Comparison of ENCODE assay signal across 1 cellular context in the genomic region with DNA sequence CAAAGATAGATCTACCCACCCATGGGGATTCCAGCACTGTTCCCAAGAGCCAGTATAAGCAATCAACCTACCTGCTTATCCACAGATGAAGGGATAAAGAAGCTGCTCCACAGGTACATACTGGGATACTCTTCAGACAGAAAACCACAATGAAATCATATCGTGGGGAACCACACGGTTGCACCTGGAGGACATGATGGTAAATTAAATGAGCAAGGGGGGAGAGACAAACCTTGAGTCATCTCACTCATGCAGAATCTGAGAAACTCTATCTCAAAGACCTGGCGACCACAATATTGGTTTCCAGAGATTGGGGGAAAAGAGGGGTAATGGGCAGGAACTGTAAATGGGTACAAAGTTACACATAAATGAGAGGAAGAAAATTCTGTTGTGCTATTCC.
TF ChIP-seq lines count a peak whose summit lies in the region.

No MANE protein-coding gene starts in this region.

TF ChIP-seq in GM12878, 131 proteins besides CTCF, POLR2A, EP300 and RAD21 (continues in another document):
- TF ChIP-seq HCFC1 (IDR thresholded peaks at IDR 0.05; ENCODE audit: low read length), result no peak
- no peak for TF ChIP-seq ZNF217 (IDR thresholded peaks at IDR 0.05)
- TF ChIP-seq, protein P1, sequence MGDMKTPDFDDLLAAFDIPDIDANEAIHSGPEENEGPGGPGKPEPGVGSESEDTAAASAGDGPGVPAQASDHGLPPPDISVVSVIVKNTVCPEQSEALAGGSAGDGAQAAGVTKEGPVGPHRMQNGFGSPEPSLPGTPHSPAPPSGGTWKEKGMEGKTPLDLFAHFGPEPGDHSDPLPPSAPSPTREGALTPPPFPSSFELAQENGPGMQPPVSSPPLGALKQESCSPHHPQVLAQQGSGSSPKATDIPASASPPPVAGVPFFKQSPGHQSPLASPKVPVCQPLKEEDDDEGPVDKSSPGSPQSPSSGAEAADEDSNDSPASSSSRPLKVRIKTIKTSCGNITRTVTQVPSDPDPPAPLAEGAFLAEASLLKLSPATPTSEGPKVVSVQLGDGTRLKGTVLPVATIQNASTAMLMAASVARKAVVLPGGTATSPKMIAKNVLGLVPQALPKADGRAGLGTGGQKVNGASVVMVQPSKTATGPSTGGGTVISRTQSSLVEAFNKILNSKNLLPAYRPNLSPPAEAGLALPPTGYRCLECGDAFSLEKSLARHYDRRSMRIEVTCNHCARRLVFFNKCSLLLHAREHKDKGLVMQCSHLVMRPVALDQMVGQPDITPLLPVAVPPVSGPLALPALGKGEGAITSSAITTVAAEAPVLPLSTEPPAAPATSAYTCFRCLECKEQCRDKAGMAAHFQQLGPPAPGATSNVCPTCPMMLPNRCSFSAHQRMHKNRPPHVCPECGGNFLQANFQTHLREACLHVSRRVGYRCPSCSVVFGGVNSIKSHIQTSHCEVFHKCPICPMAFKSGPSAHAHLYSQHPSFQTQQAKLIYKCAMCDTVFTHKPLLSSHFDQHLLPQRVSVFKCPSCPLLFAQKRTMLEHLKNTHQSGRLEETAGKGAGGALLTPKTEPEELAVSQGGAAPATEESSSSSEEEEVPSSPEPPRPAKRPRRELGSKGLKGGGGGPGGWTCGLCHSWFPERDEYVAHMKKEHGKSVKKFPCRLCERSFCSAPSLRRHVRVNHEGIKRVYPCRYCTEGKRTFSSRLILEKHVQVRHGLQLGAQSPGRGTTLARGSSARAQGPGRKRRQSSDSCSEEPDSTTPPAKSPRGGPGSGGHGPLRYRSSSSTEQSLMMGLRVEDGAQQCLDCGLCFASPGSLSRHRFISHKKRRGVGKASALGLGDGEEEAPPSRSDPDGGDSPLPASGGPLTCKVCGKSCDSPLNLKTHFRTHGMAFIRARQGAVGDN (IDR thresholded peaks at IDR 0.05), result no peak
- no peak for TF ChIP-seq NR2C2 (IDR thresholded peaks at IDR 0.05; ENCODE audit: borderline replicate concordance, control insufficient read depth, insufficient read length, low read depth)
- TF ChIP-seq SUPT20H (IDR thresholded peaks at IDR 0.05; ENCODE audit: borderline replicate concordance, control insufficient read depth, low read depth, low read length), result no peak
- no peak for TF ChIP-seq FOXM1 (IDR thresholded peaks at IDR 0.05; ENCODE audit: low read depth, low read length)
- TF ChIP-seq CBFB (IDR thresholded peaks at IDR 0.05; ENCODE audit: low read depth), result no peak
- TF ChIP-seq, protein P2, sequence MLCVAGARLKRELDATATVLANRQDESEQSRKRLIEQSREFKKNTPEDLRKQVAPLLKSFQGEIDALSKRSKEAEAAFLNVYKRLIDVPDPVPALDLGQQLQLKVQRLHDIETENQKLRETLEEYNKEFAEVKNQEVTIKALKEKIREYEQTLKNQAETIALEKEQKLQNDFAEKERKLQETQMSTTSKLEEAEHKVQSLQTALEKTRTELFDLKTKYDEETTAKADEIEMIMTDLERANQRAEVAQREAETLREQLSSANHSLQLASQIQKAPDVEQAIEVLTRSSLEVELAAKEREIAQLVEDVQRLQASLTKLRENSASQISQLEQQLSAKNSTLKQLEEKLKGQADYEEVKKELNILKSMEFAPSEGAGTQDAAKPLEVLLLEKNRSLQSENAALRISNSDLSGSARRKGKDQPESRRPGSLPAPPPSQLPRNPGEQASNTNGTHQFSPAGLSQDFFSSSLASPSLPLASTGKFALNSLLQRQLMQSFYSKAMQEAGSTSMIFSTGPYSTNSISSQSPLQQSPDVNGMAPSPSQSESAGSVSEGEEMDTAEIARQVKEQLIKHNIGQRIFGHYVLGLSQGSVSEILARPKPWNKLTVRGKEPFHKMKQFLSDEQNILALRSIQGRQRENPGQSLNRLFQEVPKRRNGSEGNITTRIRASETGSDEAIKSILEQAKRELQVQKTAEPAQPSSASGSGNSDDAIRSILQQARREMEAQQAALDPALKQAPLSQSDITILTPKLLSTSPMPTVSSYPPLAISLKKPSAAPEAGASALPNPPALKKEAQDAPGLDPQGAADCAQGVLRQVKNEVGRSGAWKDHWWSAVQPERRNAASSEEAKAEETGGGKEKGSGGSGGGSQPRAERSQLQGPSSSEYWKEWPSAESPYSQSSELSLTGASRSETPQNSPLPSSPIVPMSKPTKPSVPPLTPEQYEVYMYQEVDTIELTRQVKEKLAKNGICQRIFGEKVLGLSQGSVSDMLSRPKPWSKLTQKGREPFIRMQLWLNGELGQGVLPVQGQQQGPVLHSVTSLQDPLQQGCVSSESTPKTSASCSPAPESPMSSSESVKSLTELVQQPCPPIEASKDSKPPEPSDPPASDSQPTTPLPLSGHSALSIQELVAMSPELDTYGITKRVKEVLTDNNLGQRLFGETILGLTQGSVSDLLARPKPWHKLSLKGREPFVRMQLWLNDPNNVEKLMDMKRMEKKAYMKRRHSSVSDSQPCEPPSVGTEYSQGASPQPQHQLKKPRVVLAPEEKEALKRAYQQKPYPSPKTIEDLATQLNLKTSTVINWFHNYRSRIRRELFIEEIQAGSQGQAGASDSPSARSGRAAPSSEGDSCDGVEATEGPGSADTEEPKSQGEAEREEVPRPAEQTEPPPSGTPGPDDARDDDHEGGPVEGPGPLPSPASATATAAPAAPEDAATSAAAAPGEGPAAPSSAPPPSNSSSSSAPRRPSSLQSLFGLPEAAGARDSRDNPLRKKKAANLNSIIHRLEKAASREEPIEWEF (IDR thresholded peaks at IDR 0.05; ENCODE audit: insufficient replicate concordance, low read depth, low read length), result no peak
- TF ChIP-seq NFIC (IDR thresholded peaks at IDR 0.05; ENCODE audit: low read depth, low read length), result peak; percentile 61; the same call in 1 of the 2 replicates
- no peak for TF ChIP-seq SIX5 (IDR thresholded peaks at IDR 0.05; ENCODE audit: low read depth, low read length, severe bottlenecking)
- TF ChIP-seq MEF2B (IDR thresholded peaks at IDR 0.05; ENCODE audit: partially characterized antibody, poor library complexity, severe bottlenecking), result no peak
- TF ChIP-seq, protein P3, sequence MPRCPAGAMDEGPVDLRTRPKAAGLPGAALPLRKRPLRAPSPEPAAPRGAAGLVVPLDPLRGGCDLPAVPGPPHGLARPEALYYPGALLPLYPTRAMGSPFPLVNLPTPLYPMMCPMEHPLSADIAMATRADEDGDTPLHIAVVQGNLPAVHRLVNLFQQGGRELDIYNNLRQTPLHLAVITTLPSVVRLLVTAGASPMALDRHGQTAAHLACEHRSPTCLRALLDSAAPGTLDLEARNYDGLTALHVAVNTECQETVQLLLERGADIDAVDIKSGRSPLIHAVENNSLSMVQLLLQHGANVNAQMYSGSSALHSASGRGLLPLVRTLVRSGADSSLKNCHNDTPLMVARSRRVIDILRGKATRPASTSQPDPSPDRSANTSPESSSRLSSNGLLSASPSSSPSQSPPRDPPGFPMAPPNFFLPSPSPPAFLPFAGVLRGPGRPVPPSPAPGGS (IDR thresholded peaks at IDR 0.05; ENCODE audit: borderline replicate concordance, insufficient read depth, low read depth, low read length, poor library complexity, severe bottlenecking), result peak; percentile 50
- TF ChIP-seq ZNF622 (IDR thresholded peaks at IDR 0.05), result no peak
- no peak for TF ChIP-seq MYB (IDR thresholded peaks at IDR 0.05; ENCODE audit: borderline replicate concordance, low read depth, low read length)
- TF ChIP-seq HDGF (IDR thresholded peaks at IDR 0.05), result no peak
- TF ChIP-seq, protein P4, sequence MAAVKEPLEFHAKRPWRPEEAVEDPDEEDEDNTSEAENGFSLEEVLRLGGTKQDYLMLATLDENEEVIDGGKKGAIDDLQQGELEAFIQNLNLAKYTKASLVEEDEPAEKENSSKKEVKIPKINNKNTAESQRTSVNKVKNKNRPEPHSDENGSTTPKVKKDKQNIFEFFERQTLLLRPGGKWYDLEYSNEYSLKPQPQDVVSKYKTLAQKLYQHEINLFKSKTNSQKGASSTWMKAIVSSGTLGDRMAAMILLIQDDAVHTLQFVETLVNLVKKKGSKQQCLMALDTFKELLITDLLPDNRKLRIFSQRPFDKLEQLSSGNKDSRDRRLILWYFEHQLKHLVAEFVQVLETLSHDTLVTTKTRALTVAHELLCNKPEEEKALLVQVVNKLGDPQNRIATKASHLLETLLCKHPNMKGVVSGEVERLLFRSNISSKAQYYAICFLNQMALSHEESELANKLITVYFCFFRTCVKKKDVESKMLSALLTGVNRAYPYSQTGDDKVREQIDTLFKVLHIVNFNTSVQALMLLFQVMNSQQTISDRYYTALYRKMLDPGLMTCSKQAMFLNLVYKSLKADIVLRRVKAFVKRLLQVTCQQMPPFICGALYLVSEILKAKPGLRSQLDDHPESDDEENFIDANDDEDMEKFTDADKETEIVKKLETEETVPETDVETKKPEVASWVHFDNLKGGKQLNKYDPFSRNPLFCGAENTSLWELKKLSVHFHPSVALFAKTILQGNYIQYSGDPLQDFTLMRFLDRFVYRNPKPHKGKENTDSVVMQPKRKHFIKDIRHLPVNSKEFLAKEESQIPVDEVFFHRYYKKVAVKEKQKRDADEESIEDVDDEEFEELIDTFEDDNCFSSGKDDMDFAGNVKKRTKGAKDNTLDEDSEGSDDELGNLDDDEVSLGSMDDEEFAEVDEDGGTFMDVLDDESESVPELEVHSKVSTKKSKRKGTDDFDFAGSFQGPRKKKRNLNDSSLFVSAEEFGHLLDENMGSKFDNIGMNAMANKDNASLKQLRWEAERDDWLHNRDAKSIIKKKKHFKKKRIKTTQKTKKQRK (IDR thresholded peaks at IDR 0.05; ENCODE audit: low read depth, low read length), result no peak
- TF ChIP-seq KLF5 (IDR thresholded peaks at IDR 0.05; ENCODE audit: partially characterized antibody), result no peak
- no peak for TF ChIP-seq STAT3 (IDR thresholded peaks at IDR 0.05; ENCODE audit: low read depth, low read length)
- no peak for TF ChIP-seq BMI1 (IDR thresholded peaks at IDR 0.05; ENCODE audit: borderline replicate concordance)
- no peak for TF ChIP-seq FOS (IDR thresholded peaks at IDR 0.05; ENCODE audit: borderline replicate concordance, extremely low read depth, insufficient read length)
- TF ChIP-seq, protein P5, sequence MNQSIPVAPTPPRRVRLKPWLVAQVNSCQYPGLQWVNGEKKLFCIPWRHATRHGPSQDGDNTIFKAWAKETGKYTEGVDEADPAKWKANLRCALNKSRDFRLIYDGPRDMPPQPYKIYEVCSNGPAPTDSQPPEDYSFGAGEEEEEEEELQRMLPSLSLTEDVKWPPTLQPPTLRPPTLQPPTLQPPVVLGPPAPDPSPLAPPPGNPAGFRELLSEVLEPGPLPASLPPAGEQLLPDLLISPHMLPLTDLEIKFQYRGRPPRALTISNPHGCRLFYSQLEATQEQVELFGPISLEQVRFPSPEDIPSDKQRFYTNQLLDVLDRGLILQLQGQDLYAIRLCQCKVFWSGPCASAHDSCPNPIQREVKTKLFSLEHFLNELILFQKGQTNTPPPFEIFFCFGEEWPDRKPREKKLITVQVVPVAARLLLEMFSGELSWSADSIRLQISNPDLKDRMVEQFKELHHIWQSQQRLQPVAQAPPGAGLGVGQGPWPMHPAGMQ (IDR thresholded peaks at IDR 0.05; ENCODE audit: borderline replicate concordance), result no peak
- no peak for TF ChIP-seq EGR1 (IDR thresholded peaks at IDR 0.05; ENCODE audit: borderline replicate concordance in 1 of 2, low read depth in 2 of 2, low read length in 2 of 2)
- TF ChIP-seq TCF7 (IDR thresholded peaks at IDR 0.05; ENCODE audit: borderline replicate concordance), result no peak
- TF ChIP-seq, protein P6, sequence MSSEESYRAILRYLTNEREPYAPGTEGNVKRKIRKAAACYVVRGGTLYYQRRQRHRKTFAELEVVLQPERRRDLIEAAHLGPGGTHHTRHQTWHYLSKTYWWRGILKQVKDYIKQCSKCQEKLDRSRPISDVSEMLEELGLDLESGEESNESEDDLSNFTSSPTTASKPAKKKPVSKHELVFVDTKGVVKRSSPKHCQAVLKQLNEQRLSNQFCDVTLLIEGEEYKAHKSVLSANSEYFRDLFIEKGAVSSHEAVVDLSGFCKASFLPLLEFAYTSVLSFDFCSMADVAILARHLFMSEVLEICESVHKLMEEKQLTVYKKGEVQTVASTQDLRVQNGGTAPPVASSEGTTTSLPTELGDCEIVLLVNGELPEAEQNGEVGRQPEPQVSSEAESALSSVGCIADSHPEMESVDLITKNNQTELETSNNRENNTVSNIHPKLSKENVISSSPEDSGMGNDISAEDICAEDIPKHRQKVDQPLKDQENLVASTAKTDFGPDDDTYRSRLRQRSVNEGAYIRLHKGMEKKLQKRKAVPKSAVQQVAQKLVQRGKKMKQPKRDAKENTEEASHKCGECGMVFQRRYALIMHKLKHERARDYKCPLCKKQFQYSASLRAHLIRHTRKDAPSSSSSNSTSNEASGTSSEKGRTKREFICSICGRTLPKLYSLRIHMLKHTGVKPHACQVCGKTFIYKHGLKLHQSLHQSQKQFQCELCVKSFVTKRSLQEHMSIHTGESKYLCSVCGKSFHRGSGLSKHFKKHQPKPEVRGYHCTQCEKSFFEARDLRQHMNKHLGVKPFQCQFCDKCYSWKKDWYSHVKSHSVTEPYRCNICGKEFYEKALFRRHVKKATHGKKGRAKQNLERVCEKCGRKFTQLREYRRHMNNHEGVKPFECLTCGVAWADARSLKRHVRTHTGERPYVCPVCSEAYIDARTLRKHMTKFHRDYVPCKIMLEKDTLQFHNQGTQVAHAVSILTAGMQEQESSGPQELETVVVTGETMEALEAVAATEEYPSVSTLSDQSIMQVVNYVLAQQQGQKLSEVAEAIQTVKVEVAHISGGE (CRISPR knock-in tag; IDR thresholded peaks at IDR 0.05), result no peak
- no peak for TF ChIP-seq SRF (IDR thresholded peaks at IDR 0.05; ENCODE audit: low read depth in 2 of 2, low read length in 2 of 2)
- TF ChIP-seq ZNF274 (IDR thresholded peaks at IDR 0.05; ENCODE audit: insufficient read depth, insufficient read length), result no peak
- TF ChIP-seq, protein P7, sequence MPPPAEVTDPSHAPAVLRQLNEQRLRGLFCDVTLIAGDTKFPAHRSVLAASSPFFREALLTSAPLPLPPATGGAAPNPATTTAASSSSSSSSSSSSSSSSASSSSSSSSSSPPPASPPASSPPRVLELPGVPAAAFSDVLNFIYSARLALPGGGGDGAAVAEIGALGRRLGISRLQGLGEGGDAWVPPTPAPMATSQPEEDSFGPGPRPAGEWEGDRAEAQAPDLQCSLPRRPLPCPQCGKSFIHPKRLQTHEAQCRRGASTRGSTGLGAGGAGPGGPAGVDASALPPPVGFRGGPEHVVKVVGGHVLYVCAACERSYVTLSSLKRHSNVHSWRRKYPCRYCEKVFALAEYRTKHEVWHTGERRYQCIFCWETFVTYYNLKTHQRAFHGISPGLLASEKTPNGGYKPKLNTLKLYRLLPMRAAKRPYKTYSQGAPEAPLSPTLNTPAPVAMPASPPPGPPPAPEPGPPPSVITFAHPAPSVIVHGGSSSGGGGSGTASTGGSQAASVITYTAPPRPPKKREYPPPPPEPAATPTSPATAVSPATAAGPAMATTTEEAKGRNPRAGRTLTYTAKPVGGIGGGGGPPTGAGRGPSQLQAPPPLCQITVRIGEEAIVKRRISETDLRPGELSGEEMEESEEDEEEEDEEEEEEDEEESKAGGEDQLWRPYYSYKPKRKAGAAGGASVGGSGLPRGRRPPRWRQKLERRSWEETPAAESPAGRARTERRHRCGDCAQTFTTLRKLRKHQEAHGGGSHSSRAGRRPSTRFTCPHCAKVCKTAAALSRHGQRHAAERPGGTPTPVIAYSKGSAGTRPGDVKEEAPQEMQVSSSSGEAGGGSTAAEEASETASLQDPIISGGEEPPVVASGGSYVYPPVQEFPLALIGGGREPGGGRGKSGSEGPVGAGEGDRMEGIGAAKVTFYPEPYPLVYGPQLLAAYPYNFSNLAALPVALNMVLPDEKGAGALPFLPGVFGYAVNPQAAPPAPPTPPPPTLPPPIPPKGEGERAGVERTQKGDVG (CRISPR knock-in tag; IDR thresholded peaks at IDR 0.05), result no peak
- TF ChIP-seq POLR2AphosphoS5 (IDR thresholded peaks at IDR 0.05; ENCODE audit: low read length), result no peak
- TF ChIP-seq IKZF2 (IDR thresholded peaks at IDR 0.05), result no peak
- TF ChIP-seq SMAD1 (IDR thresholded peaks at IDR 0.05; ENCODE audit: low read depth, partially characterized antibody), result no peak
- TF ChIP-seq YY1 (IDR thresholded peaks at IDR 0.05; ENCODE audit: low read depth, low read length), result no peak
- TF ChIP-seq EZH2 (IDR thresholded peaks at IDR 0.05; ENCODE audit: borderline replicate concordance, control insufficient read depth, low read depth, low read length), result no peak
